17 cellular contexts compared by ENCODE assay signal in genomic region chr13:30148791-30149190, GRCh38.
DNase-seq lines count a peak whose midpoint lies in the region; ATAC-seq and TF ChIP-seq lines count a peak whose summit lies in the region.
"Had no signal": no experiment of that assay in that cellular context is flagged by ENCODE, and none has a peak within 500 bp of the region (broad histone marks: within the 10 kb centered on the region; RNA-seq: fewer than 3 reads in every experiment).

No MANE protein-coding gene starts in this region.

- peak overlapping the region; percentile 21 for H3K4me3 Mint-ChIP-seq in T-helper 1 cell treated with Interleukin-12 subunit alpha and Interleukin-12 subunit beta and Interleukin-4 antibody, amounts not matched to agents 30 μg/mL and 1 μg/mL, for 36 hours
- peak overlapping the region; percentile 73 for H3K4me3 Mint-ChIP-seq in CD4-positive, alpha-beta T cell
- peak overlapping the region; percentile 70 for H3K4me3 Mint-ChIP-seq in activated T-helper 17 cell treated with anti-CD3 and anti-CD28 coated beads, Interleukin-2, amount 50 U/mL, for 72 hours
- peak overlapping the region; percentile 65 for H3K4me3 Mint-ChIP-seq in natural killer cell
- H3K4me3 Mint-ChIP-seq: HFFc6 had no signal

- no peak for ATAC-seq in CD4-positive, alpha-beta T cell (ENCODE audit: poor library complexity)
- no peak for ATAC-seq in activated T-helper 17 cell treated with anti-CD3 and anti-CD28 coated beads, Interleukin-2, amount 50 U/mL, for 72 hours (replicated peaks)
- no peak for ATAC-seq in natural killer cell
- ATAC-seq: gastroesophageal sphincter, sciatic nerve had no signal

- intact Hi-C loops in CD4-positive, alpha-beta T cell (cut with DNase I, micrococcal nuclease), result no loop called here
- intact Hi-C loops in natural killer cell (cut with micrococcal nuclease), result loop anchor here (1.0 to 5.0 kb wide), 3 partner anchors 246 to 596 kb away; no protein-coding TSS in a partner anchor
- intact Hi-C loops in tibial artery (cut with DNase I; ENCODE audit: low total_unique reads), result no loop called here

- H3K9me3 Mint-ChIP-seq in T-helper 1 cell treated with Interleukin-12 subunit alpha and Interleukin-12 subunit beta and Interleukin-4 antibody, amounts not matched to agents 30 μg/mL and 1 μg/mL, for 36 hours, result peaks cover 11% of the 10 kb centered on the region
- no peaks in the 10 kb centered on the region for H3K9me3 Mint-ChIP-seq in CD4-positive, alpha-beta T cell
- peaks cover 3% of the 10 kb centered on the region for H3K9me3 Mint-ChIP-seq in activated T-helper 17 cell treated with anti-CD3 and anti-CD28 coated beads, Interleukin-2, amount 50 U/mL, for 72 hours
- no peaks in the 10 kb centered on the region for H3K9me3 Mint-ChIP-seq in natural killer cell

- H3K4me1 ChIP-seq in tibial artery, result peaks cover 0 to 2% (median 0%) of the 10 kb centered on the region in 4 donors

- H3K9me3 ChIP-seq in CD4-positive, alpha-beta T cell (ENCODE audit: control insufficient read depth, low read length), result peaks cover 8% of the 10 kb centered on the region
- H3K9me3 ChIP-seq in tibial artery, result peaks cover 0 to 3% (median 0%) of the 10 kb centered on the region in 3 donors
- H3K9me3 ChIP-seq: gastroesophageal sphincter had no signal

- peaks cover 81% of the 10 kb centered on the region for H3K4me1 Mint-ChIP-seq in T-helper 1 cell treated with Interleukin-12 subunit alpha and Interleukin-12 subunit beta and Interleukin-4 antibody, amounts not matched to agents 30 μg/mL and 1 μg/mL, for 36 hours (ENCODE audit: low read depth)
- peaks cover 89% of the 10 kb centered on the region for H3K4me1 Mint-ChIP-seq in CD4-positive, alpha-beta T cell (ENCODE audit: low read depth)
- peaks cover 73% of the 10 kb centered on the region for H3K4me1 Mint-ChIP-seq in activated T-helper 17 cell treated with anti-CD3 and anti-CD28 coated beads, Interleukin-2, amount 50 U/mL, for 72 hours
- peaks cover 95 to 96% of the 10 kb centered on the region in 2 donors for H3K4me1 Mint-ChIP-seq in natural killer cell

- POLR2A ChIA-PET in CD4-positive, alpha-beta T cell (lab: Charles Lee), result interaction anchor here (0.7 to 6.4 kb wide), 13 partner anchors 9 to 469 kb away, joined by 3 to 64 read pairs (median 6); partner anchors contain the start of genes UBL3 and USPL1

- H3K36me3 Mint-ChIP-seq in T-helper 1 cell treated with Interleukin-12 subunit alpha and Interleukin-12 subunit beta and Interleukin-4 antibody, amounts not matched to agents 30 μg/mL and 1 μg/mL, for 36 hours (ENCODE audit: low read depth), result peaks cover 15% of the 10 kb centered on the region
- peaks cover 3% of the 10 kb centered on the region for H3K36me3 Mint-ChIP-seq in CD4-positive, alpha-beta T cell (ENCODE audit: low read depth)
- H3K36me3 Mint-ChIP-seq in activated T-helper 17 cell treated with anti-CD3 and anti-CD28 coated beads, Interleukin-2, amount 50 U/mL, for 72 hours (ENCODE audit: low read depth), result no peaks in the 10 kb centered on the region
- H3K36me3 Mint-ChIP-seq in natural killer cell, result peaks cover 8% of the 10 kb centered on the region

- H3K27ac ChIP-seq in CD4-positive, alpha-beta T cell (ENCODE audit: low read depth, low read length), result peak overlapping the region; percentile 58
- no peak overlapping the region for H3K27ac ChIP-seq in tibial artery
- H3K27ac ChIP-seq: 22Rv1, brain microvascular endothelial cell, gastroesophageal sphincter, VCaP had no signal

- no peak for TF ChIP-seq CTCF in CD4-positive, alpha-beta T cell (IDR thresholded peaks at IDR 0.05)
- no peak for TF ChIP-seq CTCF in natural killer cell (IDR thresholded peaks at IDR 0.05)
- no peak for TF ChIP-seq CTCF in tibial artery (IDR thresholded peaks at IDR 0.05)

- no peaks in the 10 kb centered on the region for H3K36me3 ChIP-seq in tibial artery
- H3K36me3 ChIP-seq: brain microvascular endothelial cell, gastroesophageal sphincter, left lung had no signal

- no peak for DNase-seq in T-helper 1 cell
- DNase-seq in CD4-positive, alpha-beta T cell, result no peak
- DNase-seq in natural killer cell, result no peak
- no peak for DNase-seq in hepatic stellate cell (ENCODE audit: low spot score)
- DNase-seq in effector CD4-positive, alpha-beta T cell, result no peak
- DNase-seq in tibial artery, result no peak
- DNase-seq: brain microvascular endothelial cell, HFFc6, left lung, NCI-H187 treated with DMSO at 0.1 percent for 48 hours, SW 1271 had no signal

- H3K27ac Mint-ChIP-seq in T-helper 1 cell treated with Interleukin-12 subunit alpha and Interleukin-12 subunit beta and Interleukin-4 antibody, amounts not matched to agents 30 μg/mL and 1 μg/mL, for 36 hours, result peak overlapping the region; percentile 87
- H3K27ac Mint-ChIP-seq in CD4-positive, alpha-beta T cell, result peak overlapping the region; percentile 91
- H3K27ac Mint-ChIP-seq in activated T-helper 17 cell treated with anti-CD3 and anti-CD28 coated beads, Interleukin-2, amount 50 U/mL, for 72 hours, result peak overlapping the region; percentile 94
- peak overlapping the region; percentile 95 to 97 for H3K27ac Mint-ChIP-seq in natural killer cell
- H3K27ac Mint-ChIP-seq: HFFc6 had no signal

- no peaks in the 10 kb centered on the region for H3K27me3 ChIP-seq in CD4-positive, alpha-beta T cell (ENCODE audit: control insufficient read depth, insufficient read depth, low read length)
- no peaks in the 10 kb centered on the region for H3K27me3 ChIP-seq in tibial artery
- H3K27me3 ChIP-seq: brain microvascular endothelial cell, gastroesophageal sphincter had no signal

- CTCF ChIA-PET in CD4-positive, alpha-beta T cell (lab: Charles Lee), result interaction anchor here (3.6 kb wide), 1 partner anchor 17 kb away, joined by 24 read pairs; no protein-coding TSS in a partner anchor

- no peaks in the 10 kb centered on the region for H3K27me3 Mint-ChIP-seq in T-helper 1 cell treated with Interleukin-12 subunit alpha and Interleukin-12 subunit beta and Interleukin-4 antibody, amounts not matched to agents 30 μg/mL and 1 μg/mL, for 36 hours (ENCODE audit: low read depth)
- no peaks in the 10 kb centered on the region for H3K27me3 Mint-ChIP-seq in CD4-positive, alpha-beta T cell
- no peaks in the 10 kb centered on the region for H3K27me3 Mint-ChIP-seq in activated T-helper 17 cell treated with anti-CD3 and anti-CD28 coated beads, Interleukin-2, amount 50 U/mL, for 72 hours
- no peaks in the 10 kb centered on the region for H3K27me3 Mint-ChIP-seq in natural killer cell (ENCODE audit: low read depth in 2 of 2)

- no peak overlapping the region for H3K4me3 ChIP-seq in tibial artery
- H3K4me3 ChIP-seq: gastroesophageal sphincter, left lung had no signal

Comparison
In these comparisons a context has a peak if more than half of its experiments do, and no peak if none do; other contexts are left out.
1. H3K4me3 Mint-ChIP-seq: peak in every context shown above with its lines; median percentile 73 in CD4-positive, alpha-beta T cell; 70 in activated T-helper 17 cell treated with anti-CD3 and anti-CD28 coated beads, Interleukin-2, amount 50 U/mL, for 72 hours; 65 in natural killer cell; 21 in T-helper 1 cell treated with Interleukin-12 subunit alpha and Interleukin-12 subunit beta and Interleukin-4 antibody, amounts not matched to agents 30 μg/mL and 1 μg/mL, for 36 hours.